In the genomic region with DNA sequence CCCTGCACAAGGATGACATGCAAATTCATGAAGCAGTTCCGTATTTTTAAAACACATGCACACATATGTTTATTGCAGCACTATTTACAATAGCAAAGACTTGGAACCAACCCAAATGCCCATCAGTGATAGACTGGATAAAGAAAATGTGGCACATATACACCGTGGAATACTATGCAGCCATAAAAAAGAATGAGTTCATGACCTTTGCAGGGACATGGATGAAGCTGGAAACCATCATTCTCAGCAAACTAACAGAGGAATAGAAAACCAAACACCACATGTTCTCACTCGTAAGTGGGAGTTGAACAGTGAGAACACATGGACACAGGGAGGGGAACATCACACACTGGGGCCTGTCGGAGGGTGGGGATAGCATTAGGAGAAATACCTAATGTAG, we compare ENCODE assay signal across 4 cellular contexts. TPM values are rescaled to one million over a fixed set of nuclear protein-coding genes. Genes with fewer than 3 reads are reported as not detected.
"Had no signal": no experiment of that assay in that cellular context is flagged by ENCODE, and none has a peak within 500 bp of the region (broad histone marks: within the 10 kb centered on the region; RNA-seq: fewer than 3 reads in every experiment).

No MANE protein-coding gene starts in this region.

RNA-seq across cellular contexts. Expression of gene AMN, which starts 56.5 kb away (rescaled TPM):
- total RNA-seq: M059J, PC-3, Right ventricle myocardium superior, SJSA1 had no signal
